Comparison of ENCODE assay signal across 31 cellular contexts in genomic region chr7:42596737-42597136, GRCh38.
"Had no signal": no experiment of that assay in that cellular context is flagged by ENCODE, and none has a peak within 500 bp of the region (broad histone marks: within the 10 kb centered on the region; RNA-seq: fewer than 3 reads in every experiment).

No MANE protein-coding gene starts in this region.

- H3K27me3 ChIP-seq: ascending aorta, esophagus muscularis mucosa, gastroesophageal sphincter had no signal

- H3K4me3 ChIP-seq: ascending aorta, esophagus muscularis mucosa, gastroesophageal sphincter, heart right ventricle had no signal

- FAIRE-seq: colon had no signal

- H3K36me3 ChIP-seq: ascending aorta, esophagus muscularis mucosa, gastroesophageal sphincter, heart right ventricle, WERI-Rb-1 had no signal

- H3K36me3 Mint-ChIP-seq: activated naive CD4-positive, alpha-beta T cell treated with anti-CD3 and anti-CD28 coated beads, Interleukin-2, amount 10 ng/mL, durations not matched to agents 7 days and 5 days; activated naive CD8-positive, alpha-beta T cell treated with anti-CD3 and anti-CD28 coated beads, Interleukin-2, amount 10 ng/mL, durations not matched to agents 7 days and 5 days; brain had no signal

- H3K27ac Mint-ChIP-seq: activated B cell treated with CpG ODN at 0.5 μM for 24 hours; activated CD8-positive, alpha-beta T cell treated with anti-CD3 and anti-CD28 coated beads for 36 hours; activated naive CD4-positive, alpha-beta T cell treated with anti-CD3 and anti-CD28 coated beads, Interleukin-2, amount 10 ng/mL, durations not matched to agents 7 days and 5 days; activated naive CD4-positive, alpha-beta T cell treated with anti-CD3 and anti-CD28 coated beads, Interleukin-2, amount 50 U/mL, for 72 hours; activated naive CD8-positive, alpha-beta T cell treated with anti-CD3 and anti-CD28 coated beads, Interleukin-2, amount 10 ng/mL, durations not matched to agents 7 days and 5 days; activated T-helper 17 cell treated with anti-CD3 and anti-CD28 coated beads, Interleukin-2, amount 50 U/mL, for 72 hours; brain; effector memory CD8-positive, alpha-beta T cell; T-helper 17 cell; T-helper 2 cell treated with Interferon-gamma antibody and Interleukin-4, amounts not matched to agents 5 μg/mL and 100 μg/mL, for 36 hours had no signal

- H3K9me3 Mint-ChIP-seq: activated CD8-positive, alpha-beta T cell treated with anti-CD3 and anti-CD28 coated beads for 36 hours; activated naive CD4-positive, alpha-beta T cell treated with anti-CD3 and anti-CD28 coated beads, Interleukin-2, amount 10 ng/mL, durations not matched to agents 7 days and 5 days; activated naive CD8-positive, alpha-beta T cell treated with anti-CD3 and anti-CD28 coated beads, Interleukin-2, amount 10 ng/mL, durations not matched to agents 7 days and 5 days had no signal

- H3K27me3 Mint-ChIP-seq: activated B cell treated with CpG ODN at 0.5 μM for 24 hours; activated CD8-positive, alpha-beta T cell treated with anti-CD3 and anti-CD28 coated beads for 36 hours; activated naive CD4-positive, alpha-beta T cell treated with anti-CD3 and anti-CD28 coated beads, Interleukin-2, amount 10 ng/mL, durations not matched to agents 7 days and 5 days; activated naive CD8-positive, alpha-beta T cell treated with anti-CD3 and anti-CD28 coated beads, Interleukin-2, amount 10 ng/mL, durations not matched to agents 7 days and 5 days; activated T-helper 17 cell treated with anti-CD3 and anti-CD28 coated beads, Interleukin-2, amount 50 U/mL, for 72 hours; T-helper 17 cell had no signal

- ATAC-seq: activated CD4-positive, CD25-positive, alpha-beta regulatory T cell treated with anti-CD3 and anti-CD28 coated beads, Interleukin-2, amount 50 U/mL, for 24 hours; activated CD8-positive, alpha-beta T cell treated with anti-CD3 and anti-CD28 coated beads for 36 hours; activated naive CD4-positive, alpha-beta T cell treated with anti-CD3 and anti-CD28 coated beads, Interleukin-2, amount 50 U/mL, for 72 hours; activated T-cell treated with anti-CD3 and anti-CD28 coated beads, Interleukin-2, amount 50 U/mL, for 4 hours; activated T-helper 17 cell treated with anti-CD3 and anti-CD28 coated beads, Interleukin-2, amount 50 U/mL, for 72 hours; effector memory CD8-positive, alpha-beta T cell; gastroesophageal sphincter; heart right ventricle; T-helper 17 cell had no signal

- H3K4me1 ChIP-seq: ascending aorta, esophagus muscularis mucosa, gastroesophageal sphincter, heart right ventricle had no signal

- H3K4me1 Mint-ChIP-seq: activated B cell treated with CpG ODN at 0.5 μM for 24 hours; activated naive CD4-positive, alpha-beta T cell treated with anti-CD3 and anti-CD28 coated beads, Interleukin-2, amount 10 ng/mL, durations not matched to agents 7 days and 5 days; activated naive CD8-positive, alpha-beta T cell treated with anti-CD3 and anti-CD28 coated beads, Interleukin-2, amount 10 ng/mL, durations not matched to agents 7 days and 5 days; activated T-helper 17 cell treated with anti-CD3 and anti-CD28 coated beads, Interleukin-2, amount 50 U/mL, for 72 hours; brain; T-helper 17 cell had no signal

- DNase-seq: activated B cell treated with CpG ODN at 0.5 μM for 24 hours; activated CD4-positive, alpha-beta T cell treated with anti-CD3 and anti-CD28 coated beads for 48 hours; activated CD4-positive, alpha-beta T cell treated with anti-CD3 and anti-CD28 coated beads, Interleukin-2, amount 50 U/mL, for 1 hour; activated CD4-positive, alpha-beta T cell treated with anti-CD3 and anti-CD28 coated beads, Interleukin-2, amount 50 U/mL, for 48 hours; activated CD8-positive, alpha-beta memory T cell treated with anti-CD3 and anti-CD28 coated beads for 24 hours; activated CD8-positive, alpha-beta T cell treated with anti-CD3 and anti-CD28 coated beads for 36 hours; activated effector memory CD4-positive, alpha-beta T cell treated with anti-CD3 and anti-CD28 coated beads, Interleukin-2, amount 50 U/mL, for 16 hours; activated naive CD4-positive, alpha-beta T cell; activated naive CD4-positive, alpha-beta T cell treated with anti-CD3 and anti-CD28 coated beads, Interleukin-2, amount 10 ng/mL, durations not matched to agents 7 days and 5 days; activated naive CD8-positive, alpha-beta T cell treated with anti-CD3 and anti-CD28 coated beads, Interleukin-2, amount 10 ng/mL, durations not matched to agents 7 days and 5 days; activated T-cell treated with anti-CD3 and anti-CD28 coated beads, Interleukin-2, amount 50 U/mL, for 4 hours; caudate nucleus; cortex of kidney; dermis blood vessel endothelial cell; effector CD4-positive, alpha-beta T cell; effector memory CD8-positive, alpha-beta T cell; foreskin melanocyte; heart right ventricle; T-helper 1 cell; T-helper 17 cell; T1000; WERI-Rb-1 had no signal

- H3K4me3 Mint-ChIP-seq: activated B cell treated with CpG ODN at 0.5 μM for 24 hours; activated CD8-positive, alpha-beta T cell treated with anti-CD3 and anti-CD28 coated beads for 36 hours; activated naive CD4-positive, alpha-beta T cell treated with anti-CD3 and anti-CD28 coated beads, Interleukin-2, amount 10 ng/mL, durations not matched to agents 7 days and 5 days; activated naive CD8-positive, alpha-beta T cell treated with anti-CD3 and anti-CD28 coated beads, Interleukin-2, amount 10 ng/mL, durations not matched to agents 7 days and 5 days; activated T-cell treated with anti-CD3 and anti-CD28 coated beads, Interleukin-2, amount 50 U/mL, for 4 hours; activated T-helper 17 cell treated with anti-CD3 and anti-CD28 coated beads, Interleukin-2, amount 50 U/mL, for 72 hours; brain; effector memory CD8-positive, alpha-beta T cell; T-helper 17 cell; T-helper 2 cell treated with Interferon-gamma antibody and Interleukin-4, amounts not matched to agents 5 μg/mL and 100 μg/mL, for 36 hours had no signal

- H3K27ac ChIP-seq: ascending aorta, esophagus muscularis mucosa, gastroesophageal sphincter, heart right ventricle, WERI-Rb-1 had no signal
